In genomic region chr1:7475691-7476090, GRCh38 we compare ENCODE assay signal across 32 cellular contexts.
"Had no signal": no experiment of that assay in that cellular context is flagged by ENCODE, and none has a peak within 500 bp of the region (broad histone marks: within the 10 kb centered on the region; RNA-seq: fewer than 3 reads in every experiment).

No MANE protein-coding gene starts in this region.

- H3K4me1 ChIP-seq: body of pancreas had no signal

- H3K4me1 Mint-ChIP-seq: activated CD4-positive, alpha-beta T cell treated with anti-CD3 and anti-CD28 coated beads for 36 hours; activated CD4-positive, alpha-beta T cell treated with anti-CD3 and anti-CD28 coated beads, Interleukin-2, amount 10 ng/mL, durations not matched to agents 24 days and 14 days; activated CD8-positive, alpha-beta memory T cell treated with anti-CD3 and anti-CD28 coated beads, Interleukin-2, amount 10 ng/mL, durations not matched to agents 7 days and 5 days; activated naive CD4-positive, alpha-beta T cell treated with anti-CD3 and anti-CD28 coated beads, Interleukin-2, amount 50 U/mL, for 24 hours; activated naive CD8-positive, alpha-beta T cell treated with anti-CD3 and anti-CD28 coated beads for 36 hours; activated naive CD8-positive, alpha-beta T cell treated with anti-CD3 and anti-CD28 coated beads, Interleukin-2, amount 50 U/mL, for 24 hours had no signal

- H3K4me3 ChIP-seq: adrenal gland, body of pancreas, esophagus squamous epithelium, gastroesophageal sphincter had no signal

- H3K9me3 ChIP-seq: adrenal gland, body of pancreas, esophagus squamous epithelium, gastroesophageal sphincter had no signal

- H3K36me3 Mint-ChIP-seq: activated CD4-positive, alpha-beta memory T cell treated with anti-CD3 and anti-CD28 coated beads for 36 hours; activated CD8-positive, alpha-beta memory T cell treated with anti-CD3 and anti-CD28 coated beads, Interleukin-2, amount 10 ng/mL, durations not matched to agents 7 days and 5 days; activated naive CD4-positive, alpha-beta T cell treated with anti-CD3 and anti-CD28 coated beads, Interleukin-2, amount 50 U/mL, for 24 hours; activated naive CD8-positive, alpha-beta T cell treated with anti-CD3 and anti-CD28 coated beads for 36 hours had no signal

- DNase-seq: activated CD4-positive, alpha-beta memory T cell treated with anti-CD3 and anti-CD28 coated beads for 36 hours; activated CD4-positive, alpha-beta T cell treated with anti-CD3 and anti-CD28 coated beads for 36 hours; activated CD4-positive, alpha-beta T cell treated with anti-CD3 and anti-CD28 coated beads, Interleukin-2, amount 10 ng/mL, durations not matched to agents 24 days and 14 days; activated CD4-positive, CD25-positive, alpha-beta regulatory T cell; activated CD4-positive, CD25-positive, alpha-beta regulatory T cell treated with anti-CD3 and anti-CD28 coated beads, Interleukin-2, amount 50 U/mL, for 72 hours; activated CD8-positive, alpha-beta memory T cell treated with anti-CD3 and anti-CD28 coated beads, Interleukin-2, amount 10 ng/mL, durations not matched to agents 7 days and 5 days; activated CD8-positive, alpha-beta memory T cell treated with anti-CD3 and anti-CD28 coated beads, Interleukin-2, amount 50 U/mL, for 4 hours; activated CD8-positive, alpha-beta T cell treated with anti-CD3 and anti-CD28 coated beads, Interleukin-2, amount 10 ng/mL, durations not matched to agents 7 days and 5 days; activated effector memory CD4-positive, alpha-beta T cell treated with anti-CD3 and anti-CD28 coated beads, Interleukin-2, amount 50 U/mL, for 16 hours; activated naive CD4-positive, alpha-beta T cell treated with anti-CD3 and anti-CD28 coated beads for 36 hours; activated naive CD8-positive, alpha-beta T cell treated with anti-CD3 and anti-CD28 coated beads for 36 hours; activated naive CD8-positive, alpha-beta T cell treated with anti-CD3 and anti-CD28 coated beads, Interleukin-2, amount 50 U/mL, for 24 hours; activated T-cell treated with anti-CD3 and anti-CD28 coated beads, Interleukin-2, amount 50 U/mL, for 1 hour; activated T-cell treated with anti-CD3 and anti-CD28 coated beads, Interleukin-2, amount 50 U/mL, for 48 hours; adrenal gland; amygdala; aorta; caudate nucleus; cortex of kidney; dermis blood vessel endothelial cell; effector CD4-positive, alpha-beta T cell; effector memory CD8-positive, alpha-beta T cell; esophagus squamous epithelium; foreskin melanocyte; T-helper 2 cell had no signal

- ATAC-seq: activated CD4-positive, alpha-beta T cell treated with anti-CD3 and anti-CD28 coated beads for 36 hours; activated CD8-positive, alpha-beta memory T cell treated with anti-CD3 and anti-CD28 coated beads, Interleukin-2, amount 10 ng/mL, durations not matched to agents 7 days and 5 days; activated CD8-positive, alpha-beta T cell treated with anti-CD3 and anti-CD28 coated beads, Interleukin-2, amount 10 ng/mL, durations not matched to agents 7 days and 5 days; activated naive CD8-positive, alpha-beta T cell treated with anti-CD3 and anti-CD28 coated beads, Interleukin-2, amount 50 U/mL, for 24 hours; body of pancreas; effector memory CD8-positive, alpha-beta T cell; gastroesophageal sphincter had no signal

- H3K27ac Mint-ChIP-seq: activated CD4-positive, alpha-beta memory T cell treated with anti-CD3 and anti-CD28 coated beads for 36 hours; activated CD4-positive, alpha-beta T cell treated with anti-CD3 and anti-CD28 coated beads for 36 hours; activated CD4-positive, alpha-beta T cell treated with anti-CD3 and anti-CD28 coated beads, Interleukin-2, amount 10 ng/mL, durations not matched to agents 24 days and 14 days; activated CD8-positive, alpha-beta memory T cell treated with anti-CD3 and anti-CD28 coated beads, Interleukin-2, amount 10 ng/mL, durations not matched to agents 7 days and 5 days; activated CD8-positive, alpha-beta T cell treated with anti-CD3 and anti-CD28 coated beads, Interleukin-2, amount 10 ng/mL, durations not matched to agents 7 days and 5 days; activated naive CD4-positive, alpha-beta T cell treated with anti-CD3 and anti-CD28 coated beads for 36 hours; activated naive CD4-positive, alpha-beta T cell treated with anti-CD3 and anti-CD28 coated beads, Interleukin-2, amount 50 U/mL, for 24 hours; activated naive CD8-positive, alpha-beta T cell treated with anti-CD3 and anti-CD28 coated beads for 36 hours; activated naive CD8-positive, alpha-beta T cell treated with anti-CD3 and anti-CD28 coated beads, Interleukin-2, amount 50 U/mL, for 24 hours; activated T-helper 1 cell treated with anti-CD3 and anti-CD28 coated beads, Interleukin-12 subunit alpha, Interleukin-12 subunit beta, Interleukin-2, Interleukin-4 antibody, amounts not matched to agents 30 ng/mL and 10 ng/mL and 1 ng/mL, durations not matched to agents 14 hours and 24 hours and 36 hours; activated T-helper 2 cell treated with anti-CD3 and anti-CD28 coated beads, Interferon-gamma antibody, Interleukin-2, Interleukin-4, amounts not matched to agents 10 μg/mL and 5 μg/mL and 100 μg/mL, durations not matched to agents 14 hours and 24 hours and 36 hours; effector memory CD8-positive, alpha-beta T cell had no signal

- H3K27me3 Mint-ChIP-seq: activated CD4-positive, alpha-beta T cell treated with anti-CD3 and anti-CD28 coated beads for 36 hours; activated CD4-positive, alpha-beta T cell treated with anti-CD3 and anti-CD28 coated beads, Interleukin-2, amount 10 ng/mL, durations not matched to agents 24 days and 14 days; activated CD8-positive, alpha-beta memory T cell treated with anti-CD3 and anti-CD28 coated beads, Interleukin-2, amount 10 ng/mL, durations not matched to agents 7 days and 5 days; activated naive CD4-positive, alpha-beta T cell treated with anti-CD3 and anti-CD28 coated beads, Interleukin-2, amount 50 U/mL, for 24 hours; activated naive CD8-positive, alpha-beta T cell treated with anti-CD3 and anti-CD28 coated beads for 36 hours; activated naive CD8-positive, alpha-beta T cell treated with anti-CD3 and anti-CD28 coated beads, Interleukin-2, amount 50 U/mL, for 24 hours had no signal

- H3K27me3 ChIP-seq: adrenal gland, body of pancreas, esophagus squamous epithelium, gastroesophageal sphincter had no signal

- H3K36me3 ChIP-seq: adrenal gland, esophagus squamous epithelium, gastroesophageal sphincter had no signal

- H3K4me3 Mint-ChIP-seq: activated CD4-positive, alpha-beta memory T cell treated with anti-CD3 and anti-CD28 coated beads for 36 hours; activated CD4-positive, alpha-beta T cell treated with anti-CD3 and anti-CD28 coated beads for 36 hours; activated CD4-positive, alpha-beta T cell treated with anti-CD3 and anti-CD28 coated beads, Interleukin-2, amount 10 ng/mL, durations not matched to agents 24 days and 14 days; activated CD8-positive, alpha-beta memory T cell treated with anti-CD3 and anti-CD28 coated beads, Interleukin-2, amount 10 ng/mL, durations not matched to agents 7 days and 5 days; activated CD8-positive, alpha-beta T cell treated with anti-CD3 and anti-CD28 coated beads, Interleukin-2, amount 10 ng/mL, durations not matched to agents 7 days and 5 days; activated naive CD4-positive, alpha-beta T cell treated with anti-CD3 and anti-CD28 coated beads for 36 hours; activated naive CD4-positive, alpha-beta T cell treated with anti-CD3 and anti-CD28 coated beads, Interleukin-2, amount 50 U/mL, for 24 hours; activated naive CD8-positive, alpha-beta T cell treated with anti-CD3 and anti-CD28 coated beads for 36 hours; activated naive CD8-positive, alpha-beta T cell treated with anti-CD3 and anti-CD28 coated beads, Interleukin-2, amount 50 U/mL, for 24 hours; activated T-helper 1 cell treated with anti-CD3 and anti-CD28 coated beads, Interleukin-12 subunit alpha, Interleukin-12 subunit beta, Interleukin-2, Interleukin-4 antibody, amounts not matched to agents 30 ng/mL and 10 ng/mL and 1 ng/mL, durations not matched to agents 14 hours and 24 hours and 36 hours; effector memory CD8-positive, alpha-beta T cell had no signal

- H3K27ac ChIP-seq: adrenal gland, body of pancreas, epithelial cell of prostate, esophagus squamous epithelium, gastroesophageal sphincter had no signal

- FAIRE-seq: colon had no signal

- H3K9me3 Mint-ChIP-seq: activated CD4-positive, alpha-beta memory T cell treated with anti-CD3 and anti-CD28 coated beads for 36 hours; activated CD4-positive, alpha-beta T cell treated with anti-CD3 and anti-CD28 coated beads, Interleukin-2, amount 10 ng/mL, durations not matched to agents 24 days and 14 days; activated naive CD4-positive, alpha-beta T cell treated with anti-CD3 and anti-CD28 coated beads for 36 hours; activated naive CD4-positive, alpha-beta T cell treated with anti-CD3 and anti-CD28 coated beads, Interleukin-2, amount 50 U/mL, for 24 hours; activated naive CD8-positive, alpha-beta T cell treated with anti-CD3 and anti-CD28 coated beads for 36 hours; activated naive CD8-positive, alpha-beta T cell treated with anti-CD3 and anti-CD28 coated beads, Interleukin-2, amount 50 U/mL, for 24 hours; activated T-helper 1 cell treated with anti-CD3 and anti-CD28 coated beads, Interleukin-12 subunit alpha, Interleukin-12 subunit beta, Interleukin-2, Interleukin-4 antibody, amounts not matched to agents 30 ng/mL and 10 ng/mL and 1 ng/mL, durations not matched to agents 14 hours and 24 hours and 36 hours; activated T-helper 2 cell treated with anti-CD3 and anti-CD28 coated beads, Interferon-gamma antibody, Interleukin-2, Interleukin-4, amounts not matched to agents 10 μg/mL and 5 μg/mL and 100 μg/mL, durations not matched to agents 14 hours and 24 hours and 36 hours; effector memory CD8-positive, alpha-beta T cell had no signal
